In the genomic region with DNA sequence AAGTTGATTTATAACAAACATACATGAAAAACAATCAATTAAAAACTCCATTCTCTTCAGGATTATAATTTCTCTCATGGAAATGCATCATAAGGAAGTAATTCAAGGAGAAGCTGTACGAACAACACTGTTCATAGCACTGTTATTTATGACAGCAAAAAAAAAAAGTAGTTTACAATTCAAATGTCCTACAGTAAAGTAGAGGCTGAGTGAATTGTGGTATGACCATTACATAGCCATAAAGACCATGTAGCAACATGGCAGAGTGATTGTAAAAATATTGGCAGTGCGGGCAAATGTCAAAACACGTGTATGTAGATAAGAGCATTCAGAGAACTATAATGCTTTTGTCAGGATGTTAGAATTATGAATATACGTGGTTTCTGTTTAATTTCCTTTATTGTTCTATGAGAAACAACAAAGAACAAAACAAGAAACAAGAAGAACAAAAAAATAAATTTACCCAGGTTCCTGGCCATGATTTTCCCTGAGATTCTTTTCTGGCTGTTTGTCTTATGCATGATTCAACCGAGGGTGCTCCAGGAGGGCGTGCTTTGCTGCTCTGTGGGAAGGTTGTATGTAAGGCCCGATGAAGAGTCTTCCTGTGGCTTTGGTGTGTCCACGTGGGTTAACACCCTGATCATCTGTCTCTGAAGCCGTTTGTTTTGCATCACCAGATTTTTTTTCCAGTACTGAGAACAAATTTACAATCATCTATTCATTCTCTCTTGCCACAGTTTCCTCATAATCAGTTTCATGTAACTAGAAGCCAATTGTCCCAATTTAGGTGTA, we compare ENCODE assay signal across 16 cellular contexts. TPM values are rescaled to one million over a fixed set of nuclear protein-coding genes. Genes with fewer than 3 reads are reported as not detected.
DNase-seq lines count a peak whose midpoint lies in the region; ATAC-seq, FAIRE-seq and TF ChIP-seq lines count a peak whose summit lies in the region.
"Had no signal": no experiment of that assay in that cellular context is flagged by ENCODE, and none has a peak within 500 bp of the region (broad histone marks: within the 10 kb centered on the region; RNA-seq: fewer than 3 reads in every experiment).

No MANE protein-coding gene starts in this region.

- H3K36me3 Mint-ChIP-seq in T-helper 17 cell (ENCODE audit: low read depth) = no peaks in the 10 kb centered on the region

- H3K27ac Mint-ChIP-seq in T-helper 17 cell = peak overlapping the region; percentile 47

- H3K36me3 ChIP-seq in spleen = no peaks in the 10 kb centered on the region
- H3K36me3 ChIP-seq: ovary had no signal

- DNase-seq in activated CD8-positive, alpha-beta memory T cell treated with anti-CD3 and anti-CD28 coated beads, Interleukin-2, amount 50 U/mL, for 4 hours = peak; percentile 23
- no peak for DNase-seq in activated CD8-positive, alpha-beta memory T cell treated with anti-CD3 and anti-CD28 coated beads for 24 hours
- DNase-seq in T-helper 17 cell = no peak
- peak; percentile 20 for DNase-seq in stimulated activated CD8-positive, alpha-beta memory T cell treated with anti-CD3 and anti-CD28 coated beads, Interleukin-12 subunit alpha, Interleukin-12 subunit beta, amount 100 ng/mL, for 1 hour (ENCODE audit: low read depth)
- DNase-seq in A172 (ENCODE audit: low spot score) = no peak
- no peak for DNase-seq in kidney glomerular epithelial cell (lab: John Stamatoyannopoulos, UW)
- DNase-seq in spleen = no peak
- DNase-seq: ACHN, hypothalamus, NCI-H1105, NCI-H446 treated with DMSO at 0.1 percent for 48 hours, ovary, small intestine had no signal

- TF ChIP-seq CTCF in spleen (IDR thresholded peaks at IDR 0.05 in 8 of 11, conservative IDR thresholded peaks at IDR 0.05 in 3 of 11) = no peak

- TF ChIP-seq POLR2A in spleen (IDR thresholded peaks at IDR 0.05) = no peak

- H3K9me3 ChIP-seq in T-helper 17 cell (ENCODE audit: control insufficient read depth, low read length, poor library complexity, severe bottlenecking) (no peaks in the 10 kb centered on the region), spleen (no peaks in the 10 kb centered on the region)
- H3K9me3 ChIP-seq: ovary had no signal

- peak; percentile 63 for ATAC-seq in T-helper 17 cell

- H3K27ac ChIP-seq in spleen = peak overlapping the region in 1 of 8 donors; percentile 22
- H3K27ac ChIP-seq: ovary had no signal

- WGBS in spleen, 5 donors = 61 to 69% (median 68%) methylated on average over 9 of the region's 9 CpGs

- peaks cover 0 to 7% (median 0%) of the 10 kb centered on the region in 6 donors for H3K4me1 ChIP-seq in spleen

- no peak overlapping the region for H3K4me3 Mint-ChIP-seq in T-helper 17 cell

- peaks cover 11% of the 10 kb centered on the region for H3K4me1 Mint-ChIP-seq in T-helper 17 cell

- intact Hi-C loops in spleen (cut with DNase I; ENCODE audit: low total_unique reads) = no loop called here

- peak; percentile 43 for FAIRE-seq in colon (lab: Jason Lieb, UNC)
- FAIRE-seq: small intestine, urothelium cell line had no signal

- peaks cover 10% of the 10 kb centered on the region for H3K27me3 Mint-ChIP-seq in T-helper 17 cell

- H3K4me3 ChIP-seq in spleen = no peak overlapping the region
- H3K4me3 ChIP-seq: ovary had no signal

- no peaks in the 10 kb centered on the region for H3K27me3 ChIP-seq in spleen (replicated peaks in 1 of 7)
- H3K27me3 ChIP-seq: ovary had no signal

RNA-seq across cellular contexts. Expression of a gene that starts 28.8 kb away (rescaled TPM):
- total RNA-seq in T-helper 17 cell = 1 to 10 TPM; 4.9 to 5.3 TPM
- 0.05 and 0.19 TPM in 2 replicates for total RNA-seq in A172 (2014; rRNA removed; shearing (Covaris generic))
- 1 to 10 TPM; 1.5 to 3.8 (median 2.3) TPM for total RNA-seq in spleen
- polyA plus RNA-seq in spleen = under 1 TPM; 0.37 to 0.83 (median 0.61) TPM
- total RNA-seq: RPMI7951 had no signal

Comparison
In these comparisons a context has a peak if more than half of its experiments do, and no peak if none do; other contexts are left out.
1. DNase-seq: peak in activated CD8-positive, alpha-beta memory T cell treated with anti-CD3 and anti-CD28 coated beads, Interleukin-2, amount 50 U/mL, for 4 hours (single experiment) and stimulated activated CD8-positive, alpha-beta memory T cell treated with anti-CD3 and anti-CD28 coated beads, Interleukin-12 subunit alpha, Interleukin-12 subunit beta, amount 100 ng/mL, for 1 hour (single experiment); none in activated CD8-positive, alpha-beta memory T cell treated with anti-CD3 and anti-CD28 coated beads for 24 hours (single experiment), T-helper 17 cell (0 of 3), A172 (single experiment), kidney glomerular epithelial cell (single experiment) and spleen (single experiment).